ENCODE assay signal across 36 cellular contexts in genomic region chr2:133588144-133588543, GRCh38. TPM values are rescaled to one million over a fixed set of nuclear protein-coding genes. Genes with fewer than 3 reads are reported as not detected.
"Had no signal": no experiment of that assay in that cellular context is flagged by ENCODE, and none has a peak within 500 bp of the region (broad histone marks: within the 10 kb centered on the region; RNA-seq: fewer than 3 reads in every experiment).

No MANE protein-coding gene starts in this region.

- H3K27me3 ChIP-seq: MG63 had no signal

- H3K4me3 ChIP-seq: MG63 had no signal

- H3K9me3 ChIP-seq: MG63 had no signal

- DNase-seq: Karpas-422, Kasumi-1, MG63, MM.1S, MV-4-11, NCI-H1048, NCI-H1092, NCI-H1092 treated with DMSO at 0.1 percent for 48 hours, NCI-H1105, NCI-H1105 treated with DMSO at 0.1 percent for 48 hours, NCI-H1417, NCI-H1417 treated with DMSO at 0.1 percent for 48 hours, NCI-H1436, NCI-H1436 treated with DMSO at 0.1 percent for 48 hours, NCI-H146, NCI-H1694, NCI-H1694 treated with DMSO at 0.1 percent for 48 hours, NCI-H187, NCI-H187 treated with DMSO at 0.1 percent for 48 hours, NCI-H1930, NCI-H2029, NCI-H2029 treated with DMSO at 0.1 percent for 48 hours, NCI-H2081, NCI-H2081 treated with DMSO at 0.1 percent for 48 hours, NCI-H2107, NCI-H2171, NCI-H2171 treated with DMSO at 0.1 percent for 48 hours, NCI-H2227 treated with DMSO at 0.1 percent for 48 hours, NCI-H226, NCI-H345, NCI-H446, NCI-H446 treated with DMSO at 0.1 percent for 48 hours, NCI-H510A, NCI-H510A treated with DMSO at 0.1 percent for 48 hours, NCI-H524 had no signal

- H3K36me3 ChIP-seq: MG63 had no signal

RNA-seq across cellular contexts. Expression of gene NCKAP5, which starts 19.9 kb away (rescaled TPM):
- total RNA-seq: MCF 10A had no signal
